Comparison of ENCODE assay signal across 1 cellular context in the genomic region with DNA sequence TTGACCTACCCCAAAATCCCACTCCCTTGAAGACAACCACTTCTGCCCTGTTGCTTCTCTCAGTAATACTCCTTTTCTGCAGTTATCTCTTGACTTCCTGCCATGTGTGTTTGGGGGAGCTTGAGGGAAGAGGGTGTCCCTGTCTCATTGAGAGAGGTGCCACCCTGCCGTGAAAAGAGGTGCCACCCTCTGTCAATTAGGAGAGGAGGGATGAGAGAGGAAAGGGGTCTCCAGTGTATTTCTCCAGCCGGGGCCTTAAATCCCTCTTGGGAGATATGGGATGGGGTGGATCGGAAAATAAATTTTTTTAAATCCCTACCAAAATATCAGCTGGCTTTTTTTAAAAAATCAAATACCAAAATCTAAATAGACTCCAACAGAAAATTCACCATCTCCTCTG.
TF ChIP-seq lines count a peak whose summit lies in the region.

No MANE protein-coding gene starts in this region.

TF ChIP-seq in H1, 55 proteins besides CTCF, POLR2A, EP300 and RAD21:
- TF ChIP-seq SIRT6 (IDR thresholded peaks at IDR 0.05; ENCODE audit: low read length) (no peak), YY1 (IDR thresholded peaks at IDR 0.05; ENCODE audit: low read depth, low read length) (no peak), SAP30 (IDR thresholded peaks at IDR 0.05; ENCODE audit: insufficient read depth, insufficient replicate concordance, low read length) (no peak), NANOG (IDR thresholded peaks at IDR 0.05; ENCODE audit: insufficient read depth, low read depth, low read length, poor library complexity, severe bottlenecking) (no peak), HDAC6 (IDR thresholded peaks at IDR 0.05; ENCODE audit: low read depth, low read length) (no peak), SP1 (IDR thresholded peaks at IDR 0.05; ENCODE audit: low read depth, low read length) (no peak), CHD7 (IDR thresholded peaks at IDR 0.05; ENCODE audit: insufficient replicate concordance, low read length) (no peak), BCL11A (IDR thresholded peaks at IDR 0.05; ENCODE audit: low read depth in 2 of 2, low read length in 2 of 2) (no peak), ZNF274 (IDR thresholded peaks at IDR 0.05; ENCODE audit: borderline replicate concordance, extremely low read depth, low read length) (no peak), TBP (IDR thresholded peaks at IDR 0.05; ENCODE audit: low read depth, low read length) (no peak), TCF12 (IDR thresholded peaks at IDR 0.05; ENCODE audit: low read depth, low read length) (no peak), PHF8 (conservative IDR thresholded peaks at IDR 0.05; ENCODE audit: low read depth, low read length) (no peak)
